ENCODE assay signal across 8 cellular contexts in the genomic region with DNA sequence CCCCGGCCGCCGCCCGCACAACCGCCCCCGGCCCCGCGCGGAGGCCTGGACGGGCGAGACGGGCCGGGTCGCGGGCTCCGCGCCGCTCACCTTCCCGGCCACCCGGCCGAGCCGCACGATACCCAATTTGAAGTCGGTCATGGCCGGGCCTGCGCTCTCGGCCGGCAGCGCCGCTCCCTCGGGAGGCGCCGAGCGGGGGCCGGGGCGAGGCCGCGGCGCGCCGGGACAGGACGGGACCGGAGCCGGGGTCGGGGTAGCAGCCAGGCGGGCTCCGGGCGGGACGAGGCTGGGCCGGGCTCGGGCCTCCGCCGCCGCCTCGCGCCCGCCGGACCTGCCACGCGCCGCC. TPM values are rescaled to one million over a fixed set of nuclear protein-coding genes. Genes with fewer than 3 reads are reported as not detected.
DNase-seq lines count a peak whose midpoint lies in the region; ATAC-seq and TF ChIP-seq lines count a peak whose summit lies in the region.

No MANE protein-coding gene starts in this region.

- peaks cover 19% of the 10 kb centered on the region for H4K20me1 ChIP-seq in SK-N-SH (ENCODE audit: insufficient read depth)
- H4K20me1 ChIP-seq in OCI-LY3 (ENCODE audit: insufficient read depth, low read length), result peaks cover 12% of the 10 kb centered on the region

- H3K4me1 ChIP-seq in SK-N-SH (ENCODE audit: control insufficient read depth in 1 of 2, insufficient read depth in 2 of 2, low read depth in 1 of 2, low read length in 1 of 2) (peaks cover 9 to 18% of the 10 kb centered on the region in 2 experiments; a peak in 2 of 4 replicates), OCI-LY3 (ENCODE audit: low read length) (peaks cover 8% of the 10 kb centered on the region), thoracic aorta (ENCODE audit: control insufficient read depth in 1 of 2, low read depth in 2 of 2) (peaks cover 9 to 14% of the 10 kb centered on the region in 2 donors)

- H3K4me2 ChIP-seq in SK-N-SH (no peak overlapping the region), OCI-LY3 (ENCODE audit: low read length) (peak overlapping the region; percentile 95; the same call in 1 of the 2 replicates)

- no peaks in the 10 kb centered on the region for H3K9me2 ChIP-seq in SK-N-SH

- H2AFZ ChIP-seq in SK-N-SH (ENCODE audit: low read depth) (no peak overlapping the region), OCI-LY3 (ENCODE audit: low read depth, low read length) (no peak overlapping the region)

- H3K9me3 ChIP-seq in SK-N-SH, result no peaks in the 10 kb centered on the region
- H3K9me3 ChIP-seq in OCI-LY3 (ENCODE audit: insufficient read depth, low read length), result no peaks in the 10 kb centered on the region
- no peaks in the 10 kb centered on the region for H3K9me3 ChIP-seq in thoracic aorta

- CTCF ChIA-PET in SK-N-SH (lab: Yijun Ruan, JAX), result interaction anchor here (1.4 to 4.2 kb wide), 2 partner anchors 10 to 15 kb away, joined by 3 to 27 read pairs; a partner anchor contains a TSS

- no peak for TF ChIP-seq RAD21 in SK-N-SH (IDR thresholded peaks at IDR 0.05; ENCODE audit: low read length)

- H3K9ac ChIP-seq in SK-N-SH, result no peak overlapping the region; the same call in 1 of the 2 replicates
- peak overlapping the region; percentile 77 for H3K9ac ChIP-seq in OCI-LY3 (ENCODE audit: low read length)

- DNase-seq in SK-N-SH (no peak), hepatic stellate cell (ENCODE audit: low spot score) (peak; percentile 34), thoracic aorta (ENCODE audit: low spot score) (no peak), COR-L47 (lab: John Stamatoyannopoulos, UW) (no peak)

- peaks cover 9 to 32% of the 10 kb centered on the region in 2 experiments for H3K36me3 ChIP-seq in SK-N-SH (replicated peaks in 1 of 2; ENCODE audit: control insufficient read depth in 1 of 2, insufficient read depth in 2 of 2, low read length in 1 of 2)
- peaks cover 24% of the 10 kb centered on the region for H3K36me3 ChIP-seq in OCI-LY3 (replicated peaks; ENCODE audit: low read depth, low read length)
- peaks cover 17% of the 10 kb centered on the region for H3K36me3 ChIP-seq in thoracic aorta

- peak overlapping the region; percentile 68 to 86; a peak in 3 of 4 replicates for H3K4me3 ChIP-seq in SK-N-SH (ENCODE audit: low read depth in 2 of 2, low read length in 1 of 2)
- H3K4me3 ChIP-seq in OCI-LY3 (ENCODE audit: low read length), result peak overlapping the region; percentile 88
- peak overlapping the region; percentile 81 for H3K4me3 ChIP-seq in thoracic aorta

- no peak overlapping the region; a peak in 1 of 4 replicates for H3K27ac ChIP-seq in SK-N-SH (ENCODE audit: low read depth in 2 of 2, low read length in 1 of 2)
- no peak overlapping the region for H3K27ac ChIP-seq in OCI-LY3 (ENCODE audit: low read length)
- H3K27ac ChIP-seq in thoracic aorta, result no peak overlapping the region

- H3K27me3 ChIP-seq in SK-N-SH (ENCODE audit: insufficient read depth) (no peaks in the 10 kb centered on the region), OCI-LY3 (ENCODE audit: low read depth, low read length) (no peaks in the 10 kb centered on the region), thoracic aorta (replicated peaks; ENCODE audit: insufficient read depth) (no peaks in the 10 kb centered on the region)

- peaks cover under 1% of the 10 kb centered on the region for H3F3A ChIP-seq in SK-N-SH (replicated peaks; ENCODE audit: insufficient read depth)

- no peak for TF ChIP-seq CTCF in SK-N-SH (IDR thresholded peaks at IDR 0.05)
- TF ChIP-seq CTCF in OCI-LY3 (IDR thresholded peaks at IDR 0.05; ENCODE audit: low read depth, low read length), result no peak
- TF ChIP-seq CTCF in thoracic aorta (IDR thresholded peaks at IDR 0.05), result no peak

- TF ChIP-seq EP300 in SK-N-SH (IDR thresholded peaks at IDR 0.05; ENCODE audit: borderline replicate concordance in 1 of 2, low read depth in 1 of 2, low read length in 1 of 2), result no peak

- POLR2A ChIA-PET in SK-N-SH (lab: Yijun Ruan, JAX), result no interaction called here

- ATAC-seq in SK-N-SH treated with all-trans-retinoic acid at 6 μM for 48 hours (no peak), thoracic aorta (ENCODE audit: insufficient number of reproducible peaks, low FRiP score, low read depth) (peak; percentile 9), GM19467 (IDR thresholded peaks at IDR 0.05; ENCODE audit: unreplicated experiment) (no peak), HG03135 (IDR thresholded peaks at IDR 0.05; ENCODE audit: unreplicated experiment) (no peak)

- no CpG with 5 or more reads among the region's 61 CpGs for WGBS in SK-N-SH (ENCODE audit: low lambda C conversion rate)

- H3K79me2 ChIP-seq in SK-N-SH (ENCODE audit: insufficient read depth), result peaks cover 21% of the 10 kb centered on the region
- H3K79me2 ChIP-seq in OCI-LY3 (ENCODE audit: low read length), result peaks cover 25% of the 10 kb centered on the region

TF ChIP-seq in SK-N-SH, 30 proteins besides CTCF, POLR2A, EP300 and RAD21:
- TF ChIP-seq RXRA (IDR thresholded peaks at IDR 0.05; ENCODE audit: borderline replicate concordance, low read depth) (no peak), CHD2 (IDR thresholded peaks at IDR 0.05; ENCODE audit: low read length, partially characterized antibody) (no peak), MXI1 (IDR thresholded peaks at IDR 0.05; ENCODE audit: low read depth, low read length) (no peak), JUND (IDR thresholded peaks at IDR 0.05) (no peak), TCF12 (IDR thresholded peaks at IDR 0.05) (no peak), FOXM1 (IDR thresholded peaks at IDR 0.05; ENCODE audit: low read depth) (no peak), RCOR1 (IDR thresholded peaks at IDR 0.05; ENCODE audit: low read length) (no peak), RFX5 (IDR thresholded peaks at IDR 0.05; ENCODE audit: low read length) (no peak), ELF1 (IDR thresholded peaks at IDR 0.05) (no peak), TEAD4 (IDR thresholded peaks at IDR 0.05; ENCODE audit: borderline replicate concordance, insufficient read depth) (no peak)
- TF ChIP-seq, protein P1, sequence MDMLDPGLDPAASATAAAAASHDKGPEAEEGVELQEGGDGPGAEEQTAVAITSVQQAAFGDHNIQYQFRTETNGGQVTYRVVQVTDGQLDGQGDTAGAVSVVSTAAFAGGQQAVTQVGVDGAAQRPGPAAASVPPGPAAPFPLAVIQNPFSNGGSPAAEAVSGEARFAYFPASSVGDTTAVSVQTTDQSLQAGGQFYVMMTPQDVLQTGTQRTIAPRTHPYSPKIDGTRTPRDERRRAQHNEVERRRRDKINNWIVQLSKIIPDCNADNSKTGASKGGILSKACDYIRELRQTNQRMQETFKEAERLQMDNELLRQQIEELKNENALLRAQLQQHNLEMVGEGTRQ (IDR thresholded peaks at IDR 0.05; ENCODE audit: borderline replicate concordance, low read depth, low read length), result no peak

TF ChIP-seq in SK-N-SH treated with all-trans-retinoic acid at 6 μM for 48 hours, 23 proteins besides CTCF, POLR2A, EP300 and RAD21:
- TF ChIP-seq ZNF565 (CRISPR knock-in tag; conservative IDR thresholded peaks at IDR 0.05; ENCODE audit: low read depth), result no peak
- no peak for TF ChIP-seq ZNF70 (CRISPR knock-in tag; IDR thresholded peaks at IDR 0.05)
- no peak for TF ChIP-seq TOX (CRISPR knock-in tag; IDR thresholded peaks at IDR 0.05; ENCODE audit: borderline replicate concordance)
- TF ChIP-seq TCF4 (CRISPR knock-in tag; IDR thresholded peaks at IDR 0.05; ENCODE audit: borderline replicate concordance), result no peak
TF ChIP-seq in SK-N-SH treated with all-trans-retinoic acid at 6 μM for 48 hours: peak in this region for 0.

RNA-seq across cellular contexts. Expression of a gene that starts 0.2 kb away (rescaled TPM):
- polyA plus RNA-seq in SK-N-SH (2012; rRNA removed), result 39.3 and 43.1 TPM in 2 replicates
- polyA plus RNA-seq in SK-N-SH (2012; cell fraction: cytosol; rRNA removed), result 26.8 and 33.2 TPM in 2 replicates
- 68.6 and 77.5 TPM in 2 replicates for polyA plus RNA-seq in SK-N-SH (2012; cell fraction: nucleus; rRNA removed)
- total RNA-seq in thoracic aorta, result 10 to 100 TPM; 10.8 to 14.1 TPM

RNA-seq across cellular contexts. Expression of a gene that starts 11.4 kb away (rescaled TPM):
- polyA plus RNA-seq in SK-N-SH (2012; rRNA removed), result 59.9 and 84.3 TPM in 2 replicates
- polyA plus RNA-seq in SK-N-SH (2012; cell fraction: cytosol; rRNA removed), result 19.4 and 28.3 TPM in 2 replicates
- 390 and 417 TPM in 2 replicates for polyA plus RNA-seq in SK-N-SH (2012; cell fraction: nucleus; rRNA removed)
- 10 to 100 TPM; 36.8 to 43.7 TPM for total RNA-seq in thoracic aorta

RNA-seq across cellular contexts. Expression of a gene that starts 15.4 kb away (rescaled TPM):
- 49.7 and 54.8 TPM in 2 replicates for polyA plus RNA-seq in SK-N-SH (2012; rRNA removed)
- polyA plus RNA-seq in SK-N-SH (2012; cell fraction: cytosol; rRNA removed), result 16.9 and 27.5 TPM in 2 replicates
- polyA plus RNA-seq in SK-N-SH (2012; cell fraction: nucleus; rRNA removed), result 230 and 242 TPM in 2 replicates
- 10 to 100 TPM; 40.5 to 56.4 TPM for total RNA-seq in thoracic aorta

RNA-seq across cellular contexts. Expression of a gene that starts 28.7 kb away (rescaled TPM):
- 38.3 and 39.5 TPM in 2 replicates for polyA plus RNA-seq in SK-N-SH (2012; rRNA removed)
- 21.7 and 29.5 TPM in 2 replicates for polyA plus RNA-seq in SK-N-SH (2012; cell fraction: cytosol; rRNA removed)
- polyA plus RNA-seq in SK-N-SH (2012; cell fraction: nucleus; rRNA removed), result 140 and 184 TPM in 2 replicates
- 100 to 1,000 TPM in 1 of 2 donors, 10 to 100 TPM in 1; 67.6 to 150 TPM for total RNA-seq in thoracic aorta

RNA-seq across cellular contexts. Expression of a gene that starts 38.4 kb away (rescaled TPM):
- polyA plus RNA-seq in SK-N-SH (2012; rRNA removed), result 39.4 and 58.9 TPM in 2 replicates
- 32.3 and 39.9 TPM in 2 replicates for polyA plus RNA-seq in SK-N-SH (2012; cell fraction: cytosol; rRNA removed)
- polyA plus RNA-seq in SK-N-SH (2012; cell fraction: nucleus; rRNA removed), result 29.5 and 53.2 TPM in 2 replicates
- 10 to 100 TPM; 23.5 to 54.3 TPM for total RNA-seq in thoracic aorta
